In genomic region chr14:89899917-89900680, GRCh38 we compare ENCODE assay signal across 8 cellular contexts. TPM values are rescaled to one million over a fixed set of nuclear protein-coding genes. Genes with fewer than 3 reads are reported as not detected.
DNase-seq lines count a peak whose midpoint lies in the region; ATAC-seq and TF ChIP-seq lines count a peak whose summit lies in the region.

No MANE protein-coding gene starts in this region.

- H3K9me3 ChIP-seq in SU-DHL-6 (ENCODE audit: insufficient read depth, low read length), result no peaks in the 10 kb centered on the region

- H3K79me2 ChIP-seq in SU-DHL-6 (ENCODE audit: insufficient read depth, low read length), result no peaks in the 10 kb centered on the region

- H3K27me3 ChIP-seq in SU-DHL-6 (ENCODE audit: low read length), result no peaks in the 10 kb centered on the region

- H3K27ac ChIP-seq in SU-DHL-6 (ENCODE audit: low read depth, low read length), result no peak overlapping the region

- peak; percentile 53 for TF ChIP-seq CTCF in SU-DHL-6 (IDR thresholded peaks at IDR 0.05; ENCODE audit: insufficient read depth, low read length, poor library complexity, severe bottlenecking)

- peak; percentile 44 for DNase-seq in D341Med (ENCODE audit: low spot score)
- peak; percentile 45 for DNase-seq in HCEC 1CT
- peak; percentile 22 for DNase-seq in hepatic stellate cell (ENCODE audit: low spot score)
- no peak for DNase-seq in kidney glomerular epithelial cell (lab: John Stamatoyannopoulos, UW)
- no peak for DNase-seq in occipital lobe (lab: John Stamatoyannopoulos, UW)

- H3K4me3 ChIP-seq in SU-DHL-6 (ENCODE audit: insufficient read depth, low read length, poor library complexity, severe bottlenecking), result no peak overlapping the region

- H3K9ac ChIP-seq in SU-DHL-6 (ENCODE audit: low read length), result no peak overlapping the region

- H3K9me2 ChIP-seq in SU-DHL-6 (replicated peaks; ENCODE audit: insufficient read depth, low read length), result no peaks in the 10 kb centered on the region

- no peaks in the 10 kb centered on the region for H4K20me1 ChIP-seq in SU-DHL-6 (ENCODE audit: low read depth, low read length)

- no peaks in the 10 kb centered on the region for H3F3A ChIP-seq in SU-DHL-6 (ENCODE audit: insufficient read depth)

- H3K36me3 ChIP-seq in SU-DHL-6 (ENCODE audit: low read length), result no peaks in the 10 kb centered on the region

- no peak overlapping the region for H2AFZ ChIP-seq in SU-DHL-6 (ENCODE audit: low read depth, low read length, severe bottlenecking)

- ATAC-seq in activated CD4-positive, CD25-positive, alpha-beta regulatory T cell treated with anti-CD3 and anti-CD28 coated beads, Interleukin-2, amount 50 U/mL, for 24 hours, result no peak
- no peak for ATAC-seq in GM21526 (IDR thresholded peaks at IDR 0.05; ENCODE audit: low FRiP score, unreplicated experiment)

- H3K4me2 ChIP-seq in SU-DHL-6 (ENCODE audit: low read depth, low read length, poor library complexity, severe bottlenecking), result no peak overlapping the region

RNA-seq across cellular contexts. Expression of gene EFCAB11, which starts 54.4 kb away (rescaled TPM):
- total RNA-seq in occipital lobe, result 3.7 TPM

RNA-seq across cellular contexts. Expression of gene TDP1, which starts 55.6 kb away (rescaled TPM):
- 23.7 TPM for total RNA-seq in occipital lobe

Comparison
In these comparisons a context has a peak if more than half of its experiments do, and no peak if none do; other contexts are left out.
1. DNase-seq: peak in D341Med (single experiment), HCEC 1CT (single experiment) and hepatic stellate cell (single experiment); none in kidney glomerular epithelial cell (single experiment) and occipital lobe (single experiment).